Comparison of ENCODE assay signal across 22 cellular contexts in the genomic region with DNA sequence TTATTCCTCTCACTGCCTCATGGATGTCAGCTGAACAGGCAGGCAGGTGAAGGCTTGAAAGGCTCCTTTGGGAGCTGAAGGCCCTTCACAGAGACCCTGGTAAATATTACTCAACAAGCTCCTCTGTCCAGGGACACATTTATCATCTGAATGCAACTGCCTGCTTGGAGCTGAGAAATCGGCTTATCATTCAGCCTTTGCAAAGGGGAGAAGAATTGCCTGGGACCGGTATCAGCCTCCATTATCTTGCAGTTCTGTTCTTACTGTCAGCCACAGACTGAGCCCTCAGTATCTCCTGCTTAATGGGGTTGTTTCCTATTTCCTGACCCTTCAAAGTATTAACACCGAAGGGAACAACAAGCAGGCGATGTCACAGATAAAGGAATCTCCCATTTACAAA.
A peak's percentile ranks its signal among the peaks of the same experiment; 100 is the strongest.
DNase-seq lines count a peak whose midpoint lies in the region; ATAC-seq and TF ChIP-seq lines count a peak whose summit lies in the region.
"Had no signal": no experiment of that assay in that cellular context is flagged by ENCODE, and none has a peak within 500 bp of the region (broad histone marks: within the 10 kb centered on the region; RNA-seq: fewer than 3 reads in every experiment).

No MANE protein-coding gene starts in this region.

- H3K9me3 ChIP-seq in left ventricle myocardium inferior (replicated peaks) (no peaks in the 10 kb centered on the region), heart right ventricle (peaks cover 0 to under 1% (median 0%) of the 10 kb centered on the region in 11 donors)
- H3K9me3 ChIP-seq: HAP-1, SJSA1, spleen had no signal

- no peak for ATAC-seq in heart right ventricle
- ATAC-seq in HG02885 (IDR thresholded peaks at IDR 0.05; ENCODE audit: poor library complexity, unreplicated experiment): no peak
- ATAC-seq in HG03342 (IDR thresholded peaks at IDR 0.05; ENCODE audit: unreplicated experiment): no peak
- ATAC-seq in GM21360 (IDR thresholded peaks at IDR 0.05; ENCODE audit: unreplicated experiment): no peak
- ATAC-seq: activated CD4-positive, alpha-beta T cell treated with anti-CD3 and anti-CD28 coated beads for 36 hours; activated CD8-positive, alpha-beta memory T cell treated with anti-CD3 and anti-CD28 coated beads, Interleukin-2, amount 10 ng/mL, durations not matched to agents 7 days and 5 days; foreskin keratinocyte had no signal

- intact Hi-C loops in left ventricle myocardium inferior (cut with micrococcal nuclease) (no loop called here), heart right ventricle (cut with DNase I) (no loop called here)

- peaks cover 63% of the 10 kb centered on the region for H3K4me1 ChIP-seq in left ventricle myocardium inferior
- H3K4me1 ChIP-seq in heart right ventricle: peaks cover 17 to 65% (median 48%) of the 10 kb centered on the region in 9 donors
- H3K4me1 ChIP-seq: foreskin keratinocyte, HAP-1 had no signal

- DNase-seq in left ventricle myocardium inferior (no peak), heart right ventricle (no peak), SHP77 (lab: John Stamatoyannopoulos, UW) (peak; percentile 32 to 43), islet precursor cell (peak; percentile 44), HCEC 1CT (no peak)
- DNase-seq: ACHN; activated CD4-positive, alpha-beta T cell treated with anti-CD3 and anti-CD28 coated beads for 36 hours; activated CD8-positive, alpha-beta memory T cell treated with anti-CD3 and anti-CD28 coated beads, Interleukin-2, amount 10 ng/mL, durations not matched to agents 7 days and 5 days; dermis blood vessel endothelial cell; DMS 273 treated with DMSO at 0.1 percent for 48 hours; foreskin keratinocyte; kidney glomerular epithelial cell; NCI-H748 treated with DMSO at 0.1 percent for 48 hours; spleen; stimulated activated CD4-positive, alpha-beta T cell treated with anti-CD3 and anti-CD28 coated beads, Interleukin-4, amount 100 ng/mL, for 4 hours had no signal

- H3K4me3 ChIP-seq in left ventricle myocardium inferior (no peak overlapping the region), heart right ventricle (no peak overlapping the region)
- H3K4me3 ChIP-seq: HAP-1, neural progenitor cell, SJSA1, spleen had no signal

- TF ChIP-seq CTCF in left ventricle myocardium inferior (IDR thresholded peaks at IDR 0.05; ENCODE audit: borderline replicate concordance) (no peak), heart right ventricle (IDR thresholded peaks at IDR 0.05) (no peak)

- H3K27ac ChIP-seq in left ventricle myocardium inferior (replicated peaks) (peak overlapping the region; percentile 39), heart right ventricle (peak overlapping the region in 1 of 10 donors; percentile 11)
- H3K27ac ChIP-seq: epithelial cell of prostate, foreskin keratinocyte, neural progenitor cell, SJSA1, spleen had no signal

- WGBS in heart right ventricle, 2 donors: 60 to 77% methylated on average over 4 of the region's 4 CpGs

- no peaks in the 10 kb centered on the region for H3K27me3 ChIP-seq in left ventricle myocardium inferior (ENCODE audit: low read depth)
- no peaks in the 10 kb centered on the region for H3K27me3 ChIP-seq in heart right ventricle
- H3K27me3 ChIP-seq: neural progenitor cell, SJSA1, spleen had no signal

- H3K36me3 ChIP-seq in left ventricle myocardium inferior (no peaks in the 10 kb centered on the region), heart right ventricle (peaks cover 0 to 21% (median 0%) of the 10 kb centered on the region in 9 donors)
- H3K36me3 ChIP-seq: HAP-1, neural progenitor cell, SJSA1, spleen had no signal

Comparison
In these comparisons a context has a peak if more than half of its experiments do, and no peak if none do; other contexts are left out.
1. DNase-seq: peak in SHP77 (2 of 2) and islet precursor cell (single experiment); none in left ventricle myocardium inferior (single experiment), heart right ventricle (0 of 2) and HCEC 1CT (single experiment).